Comparison of ENCODE assay signal across 11 cellular contexts in genomic region chr15:61169904-61170695, GRCh38. TPM values are rescaled to one million over a fixed set of nuclear protein-coding genes. Genes with fewer than 3 reads are reported as not detected.
A peak's percentile ranks its signal among the peaks of the same experiment; 100 is the strongest.
DNase-seq lines count a peak whose midpoint lies in the region; ATAC-seq and TF ChIP-seq lines count a peak whose summit lies in the region.
"Had no signal": no experiment of that assay in that cellular context is flagged by ENCODE, and none has a peak within 500 bp of the region (broad histone marks: within the 10 kb centered on the region; RNA-seq: fewer than 3 reads in every experiment).

No MANE protein-coding gene starts in this region.

- H3F3A ChIP-seq in MM.1S (ENCODE audit: insufficient read depth, low read length), result peaks cover 8% of the 10 kb centered on the region

- H3K9me3 Mint-ChIP-seq in activated naive CD4-positive, alpha-beta T cell treated with anti-CD3 and anti-CD28 coated beads, Interleukin-2, amount 50 U/mL, for 72 hours, result no peaks in the 10 kb centered on the region

- TF ChIP-seq POLR2A in transverse colon (IDR thresholded peaks at IDR 0.05), result no peak

- H3K79me2 ChIP-seq in MM.1S (ENCODE audit: low read length), result no peaks in the 10 kb centered on the region

- peak overlapping the region; percentile 42 for H2AFZ ChIP-seq in MM.1S (ENCODE audit: low read length)

- no peak for TF ChIP-seq CTCF in MM.1S (IDR thresholded peaks at IDR 0.05; ENCODE audit: low read length)
- TF ChIP-seq CTCF in transverse colon (IDR thresholded peaks at IDR 0.05), result no peak

- peaks cover 0 to 6% of the 10 kb centered on the region in 2 donors for H3K36me3 Mint-ChIP-seq in activated naive CD4-positive, alpha-beta T cell treated with anti-CD3 and anti-CD28 coated beads, Interleukin-2, amount 50 U/mL, for 72 hours

- WGBS in transverse colon (ENCODE audit: low coverage in 1 of 2), 2 donors, result 80 to 85% methylated on average over 4 to 9 of the region's 9 CpGs

- H3K9me2 ChIP-seq in MM.1S (replicated peaks; ENCODE audit: insufficient read depth, low read length), result no peaks in the 10 kb centered on the region

- H4K20me1 ChIP-seq in MM.1S (ENCODE audit: insufficient read depth, low read length), result no peaks in the 10 kb centered on the region

- H3K4me3 ChIP-seq in MM.1S (ENCODE audit: low read length) (peak overlapping the region; percentile 25; the same call in 1 of the 2 replicates), transverse colon (no peak overlapping the region)

- no peak overlapping the region for H3K9ac ChIP-seq in MM.1S (ENCODE audit: low read length)

- peak overlapping the region; percentile 9 to 23 for H3K27ac Mint-ChIP-seq in activated naive CD4-positive, alpha-beta T cell treated with anti-CD3 and anti-CD28 coated beads, Interleukin-2, amount 50 U/mL, for 72 hours

- intact Hi-C loops in transverse colon (cut with DNase I; ENCODE audit: low total_unique reads), result no loop called here

- H3K27me3 ChIP-seq in MM.1S (replicated peaks; ENCODE audit: insufficient read depth, low read length) (no peaks in the 10 kb centered on the region), transverse colon (no peaks in the 10 kb centered on the region)

- DNase-seq in stimulated activated CD4-positive, alpha-beta T cell treated with anti-CD3 and anti-CD28 coated beads, Interleukin-1b, Interleukin-23, amount 100 ng/mL, for 48 hours, result peak; percentile 31
- DNase-seq in stimulated activated CD4-positive, alpha-beta T cell treated with anti-CD3 and anti-CD28 coated beads, Interleukin-12 subunit alpha, Interleukin-12 subunit beta, amount 100 ng/mL, for 4 hours, result no peak
- peak; percentile 73 for DNase-seq in MM.1S
- peak in 1 of 2 donors; percentile 17 for DNase-seq in activated naive CD4-positive, alpha-beta T cell treated with anti-CD3 and anti-CD28 coated beads, Interleukin-2, amount 50 U/mL, for 72 hours (ENCODE audit: low spot score in 2 of 2)
- DNase-seq in NCI-H1092 treated with DMSO at 0.1 percent for 48 hours (lab: John Stamatoyannopoulos, UW), result no peak
- DNase-seq in pons (ENCODE audit: low spot score), result no peak
- DNase-seq in transverse colon, result no peak
- DNase-seq: C1 segment of cervical spinal cord; effector CD4-positive, alpha-beta T cell; NCI-H1436 treated with DMSO at 0.1 percent for 48 hours had no signal

- TF ChIP-seq EP300 in transverse colon (IDR thresholded peaks at IDR 0.05; ENCODE audit: low read depth), result no peak

- H3K27ac ChIP-seq in MM.1S (ENCODE audit: low read length) (peak overlapping the region; percentile 47; the same call in 1 of the 2 replicates), transverse colon (no peak overlapping the region)

- peak; percentile 57 to 87 for ATAC-seq in activated naive CD4-positive, alpha-beta T cell treated with anti-CD3 and anti-CD28 coated beads, Interleukin-2, amount 50 U/mL, for 72 hours
- no peak for ATAC-seq in GM19463 (IDR thresholded peaks at IDR 0.05; ENCODE audit: unreplicated experiment)

- H3K4me1 ChIP-seq in MM.1S (ENCODE audit: low read length) (peaks cover 16% of the 10 kb centered on the region), transverse colon (peaks cover 0 to 8% (median 0%) of the 10 kb centered on the region in 4 donors)

- no peaks in the 10 kb centered on the region for H3K9me3 ChIP-seq in MM.1S (replicated peaks; ENCODE audit: insufficient read depth, low read length)
- H3K9me3 ChIP-seq in transverse colon, result no peaks in the 10 kb centered on the region

- peak overlapping the region; percentile 65 for H3K4me2 ChIP-seq in MM.1S (ENCODE audit: low read depth, low read length)

- no peaks in the 10 kb centered on the region for H3K36me3 ChIP-seq in MM.1S (replicated peaks; ENCODE audit: insufficient read depth, low read length)
- no peaks in the 10 kb centered on the region for H3K36me3 ChIP-seq in transverse colon

- in situ Hi-C loops in transverse colon (cut with MboI; ENCODE audit: low pct_ligation_motif_present in 1 of 4, low pct_unique_long_range_greater_than_20kb in 1 of 4, low sequenced_read_pairs in 3 of 4), result loop anchor here in 1 of 4 donors (25.0 kb wide), 1 partner anchor 667 kb away; no protein-coding TSS in a partner anchor

RNA-seq across cellular contexts. Expression of gene RORA, which starts 59.0 kb away (rescaled TPM):
- 10 to 100 TPM; 22.5 to 54.3 TPM for total RNA-seq in activated naive CD4-positive, alpha-beta T cell treated with anti-CD3 and anti-CD28 coated beads, Interleukin-2, amount 50 U/mL, for 72 hours
- 10 to 100 TPM in 3 of 4 donors, 1 to 10 TPM in 1; 6.4 to 27.6 (median 14.3) TPM for total RNA-seq in transverse colon

Comparison
In these comparisons a context has a peak if more than half of its experiments do, and no peak if none do; other contexts are left out.
1. DNase-seq: peak in stimulated activated CD4-positive, alpha-beta T cell treated with anti-CD3 and anti-CD28 coated beads, Interleukin-1b, Interleukin-23, amount 100 ng/mL, for 48 hours (single experiment) and MM.1S (single experiment); none in stimulated activated CD4-positive, alpha-beta T cell treated with anti-CD3 and anti-CD28 coated beads, Interleukin-12 subunit alpha, Interleukin-12 subunit beta, amount 100 ng/mL, for 4 hours (single experiment), NCI-H1092 treated with DMSO at 0.1 percent for 48 hours (single experiment), pons (single experiment) and transverse colon (single experiment).